In the genomic region with DNA sequence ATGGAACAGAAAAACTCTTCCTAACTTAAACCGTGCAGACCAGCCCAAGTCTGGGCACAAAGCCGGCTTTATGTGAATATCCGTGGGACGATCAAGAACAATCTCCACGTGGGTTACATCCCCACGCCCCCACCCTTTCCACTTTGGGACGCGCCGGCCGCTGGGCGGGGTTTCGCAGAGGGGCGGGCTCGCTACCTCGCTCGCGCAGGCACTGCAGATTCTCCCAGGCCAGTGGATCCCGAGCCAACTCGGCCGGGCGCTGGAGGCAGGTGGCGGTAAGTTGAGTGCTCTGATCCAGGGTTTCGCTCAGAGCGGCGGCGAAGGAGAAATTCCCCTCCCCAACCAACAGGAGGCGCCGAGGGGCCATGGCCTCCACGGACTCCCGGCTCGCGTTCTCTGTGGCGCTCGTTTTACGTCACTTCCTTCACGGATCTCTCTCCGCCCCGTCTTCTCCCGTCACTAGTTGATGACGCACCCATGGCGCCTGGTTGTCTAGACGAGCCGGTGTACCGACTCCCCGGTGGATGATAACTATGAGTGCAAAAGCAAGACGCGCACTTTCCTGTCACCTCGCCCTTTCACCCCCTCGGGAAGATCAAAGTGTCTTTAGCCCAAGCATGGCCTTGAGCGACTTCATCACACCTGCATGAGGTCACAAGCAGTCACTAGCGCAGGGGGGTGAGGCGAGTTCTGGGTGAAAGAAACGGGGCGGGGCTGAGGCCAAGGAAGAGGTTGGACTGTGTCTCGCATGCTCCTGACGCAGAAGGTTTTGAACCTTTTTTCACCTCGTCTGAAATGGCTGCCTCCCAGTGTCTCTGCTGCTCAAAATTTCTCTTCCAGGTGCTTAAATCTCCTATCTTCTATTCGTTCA, we compare ENCODE assay signal across 1 cellular context.
A peak's percentile ranks its signal among the peaks of the same experiment; 100 is the strongest.
TF ChIP-seq lines count a peak whose summit lies in the region.

A gene with protein sequence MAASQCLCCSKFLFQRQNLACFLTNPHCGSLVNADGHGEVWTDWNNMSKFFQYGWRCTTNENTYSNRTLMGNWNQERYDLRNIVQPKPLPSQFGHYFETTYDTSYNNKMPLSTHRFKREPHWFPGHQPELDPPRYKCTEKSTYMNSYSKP (plus strand): TSS at position 776 of the 871 bp plus-strand sequence. CDS start 20 bp downstream, at position 796.
A gene with protein sequence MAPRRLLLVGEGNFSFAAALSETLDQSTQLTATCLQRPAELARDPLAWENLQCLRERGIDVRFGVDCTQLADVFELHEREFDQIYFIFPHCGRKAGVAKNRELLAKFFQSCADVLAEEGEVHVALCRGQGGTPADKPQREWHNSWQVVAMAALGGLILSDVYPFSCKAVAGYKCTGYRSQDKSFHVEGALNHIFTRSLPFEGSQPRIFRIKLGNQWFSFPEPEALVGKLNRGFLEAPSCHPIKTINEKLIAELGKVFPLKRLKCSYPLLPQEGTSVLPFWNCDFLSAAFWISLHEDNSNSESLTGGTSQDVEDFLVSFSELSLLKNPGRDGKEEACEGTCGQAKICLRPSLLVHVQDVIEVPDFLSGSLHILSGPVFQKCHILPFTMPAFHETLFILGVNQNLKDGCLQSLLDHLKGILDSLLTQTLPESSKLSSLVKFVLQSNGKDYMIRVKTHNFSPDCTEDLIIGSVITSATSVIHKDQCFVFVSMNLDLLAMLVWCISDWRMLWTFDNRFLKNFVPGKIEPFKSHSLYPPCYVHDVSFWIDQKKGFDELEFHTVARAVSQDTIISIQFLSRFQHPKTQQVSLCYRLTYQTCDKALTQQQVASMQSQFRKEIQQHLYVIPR (minus strand): TSS at position 400 of the 871 bp plus-strand sequence. CDS start 33 bp downstream, at position 367.

TF ChIP-seq in K562, 482 proteins besides CTCF, POLR2A, EP300 and RAD21 (continued from another document and continues in another):
- TF ChIP-seq, protein P1, sequence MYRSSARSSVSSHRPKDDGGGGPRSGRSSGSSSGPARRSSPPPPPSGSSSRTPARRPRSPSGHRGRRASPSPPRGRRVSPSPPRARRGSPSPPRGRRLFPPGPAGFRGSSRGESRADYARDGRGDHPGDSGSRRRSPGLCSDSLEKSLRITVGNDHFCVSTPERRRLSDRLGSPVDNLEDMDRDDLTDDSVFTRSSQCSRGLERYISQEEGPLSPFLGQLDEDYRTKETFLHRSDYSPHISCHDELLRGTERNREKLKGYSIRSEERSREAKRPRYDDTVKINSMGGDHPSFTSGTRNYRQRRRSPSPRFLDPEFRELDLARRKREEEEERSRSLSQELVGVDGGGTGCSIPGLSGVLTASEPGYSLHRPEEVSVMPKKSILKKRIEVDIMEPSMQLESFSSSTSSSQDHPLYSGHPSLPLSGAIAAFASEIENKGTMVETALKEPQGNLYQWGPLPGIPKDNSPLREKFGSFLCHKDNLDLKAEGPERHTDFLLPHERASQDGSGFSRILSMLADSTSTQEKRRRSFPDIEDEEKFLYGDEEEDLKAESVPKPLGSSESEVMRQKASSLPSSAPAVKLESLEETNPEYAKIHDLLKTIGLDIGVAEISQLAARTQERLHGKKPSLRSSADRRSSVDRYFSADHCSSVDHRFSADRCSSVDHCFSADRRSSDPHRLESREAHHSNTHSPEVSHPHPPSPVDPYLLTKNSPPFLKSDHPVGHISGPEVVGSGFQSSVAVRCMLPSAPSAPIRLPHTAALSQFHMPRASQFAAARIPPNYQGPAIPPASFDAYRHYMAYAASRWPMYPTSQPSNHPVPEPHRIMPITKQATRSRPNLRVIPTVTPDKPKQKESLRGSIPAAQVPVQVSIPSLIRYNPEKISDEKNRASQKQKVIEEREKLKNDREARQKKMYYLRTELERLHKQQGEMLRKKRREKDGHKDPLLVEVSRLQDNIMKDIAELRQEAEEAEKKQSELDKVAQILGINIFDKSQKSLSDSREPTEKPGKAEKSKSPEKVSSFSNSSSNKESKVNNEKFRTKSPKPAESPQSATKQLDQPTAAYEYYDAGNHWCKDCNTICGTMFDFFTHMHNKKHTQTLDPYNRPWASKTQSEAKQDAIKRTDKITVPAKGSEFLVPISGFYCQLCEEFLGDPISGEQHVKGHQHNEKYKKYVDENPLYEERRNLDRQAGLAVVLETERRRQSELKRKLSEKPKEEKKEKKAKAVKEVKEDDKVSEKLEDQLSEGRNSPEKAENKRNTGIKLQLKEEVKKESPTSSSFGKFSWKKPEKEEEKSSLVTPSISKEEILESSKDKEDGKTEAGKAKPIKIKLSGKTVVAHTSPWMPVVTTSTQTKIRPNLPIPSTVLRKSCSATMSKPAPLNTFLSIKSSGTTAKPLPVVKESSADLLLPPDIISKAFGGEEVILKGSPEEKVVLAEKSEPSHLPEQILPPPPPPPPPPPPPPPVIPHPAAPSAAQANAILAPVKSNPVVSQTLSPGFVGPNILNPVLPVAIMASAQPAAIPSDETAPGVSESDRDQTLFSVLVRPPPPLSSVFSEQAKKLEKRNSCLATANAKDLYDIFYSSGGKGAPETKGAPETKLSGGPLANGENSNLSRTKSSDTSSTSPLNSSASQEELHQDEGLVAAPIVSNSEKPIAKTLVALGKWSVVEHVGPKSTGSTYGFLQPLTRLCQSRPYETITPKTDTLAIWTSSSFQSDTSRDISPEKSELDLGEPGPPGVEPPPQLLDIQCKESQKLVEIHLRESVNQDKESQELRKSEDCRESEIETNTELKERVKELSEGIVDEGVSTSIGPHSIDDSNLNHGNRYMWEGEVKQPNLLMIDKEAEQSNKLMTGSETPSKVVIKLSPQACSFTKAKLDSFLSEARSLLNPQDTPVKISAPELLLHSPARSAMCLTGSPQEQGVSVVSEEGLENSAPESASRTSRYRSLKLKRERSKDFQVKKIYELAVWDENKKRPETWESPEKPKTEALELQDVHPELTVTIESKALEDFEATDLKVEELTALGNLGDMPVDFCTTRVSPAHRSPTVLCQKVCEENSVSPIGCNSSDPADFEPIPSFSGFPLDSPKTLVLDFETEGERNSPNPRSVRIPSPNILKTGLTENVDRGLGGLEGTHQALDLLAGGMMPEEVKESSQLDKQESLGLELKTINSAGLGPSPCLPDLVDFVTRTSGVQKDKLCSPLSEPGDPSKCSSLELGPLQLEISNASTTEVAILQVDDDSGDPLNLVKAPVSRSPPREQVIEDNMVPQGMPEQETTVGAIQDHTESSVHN (IDR thresholded peaks at IDR 0.05; ENCODE audit: borderline replicate concordance in 1 of 2, low read depth in 1 of 2), result peak in 1 of 2 experiments; percentile 59; a peak in 1 of 4 replicates
- TF ChIP-seq HNRNPLL (IDR thresholded peaks at IDR 0.05; ENCODE audit: low read depth, low read length, poor library complexity, severe bottlenecking) (peak; percentile 40), ZSCAN32 (CRISPR knock-in tag; IDR thresholded peaks at IDR 0.05) (no peak), SP1 (CRISPR knock-in tag; IDR thresholded peaks at IDR 0.05) (peak; percentile 98), NBN (IDR thresholded peaks at IDR 0.05; ENCODE audit: low read depth) (peak; percentile 98), RBBP5 (IDR thresholded peaks at IDR 0.05; ENCODE audit: borderline replicate concordance, insufficient read depth, low read length, poor library complexity, severe bottlenecking) (peak; percentile 58), ATF7 (IDR thresholded peaks at IDR 0.05) (peak; percentile 96), GABPB2 (CRISPR knock-in tag; conservative IDR thresholded peaks at IDR 0.05) (no peak), ZEB2 (IDR thresholded peaks at IDR 0.05) (peak; percentile 98), MYC (IDR thresholded peaks at IDR 0.05; ENCODE audit: low read depth, low read length) (peak; percentile 71), MYC (CRISPR knock-in tag; IDR thresholded peaks at IDR 0.05; ENCODE audit: borderline replicate concordance, low read depth) (peak; percentile 18; the same call in 1 of the 2 replicates), CAMTA2 (CRISPR knock-in tag; conservative IDR thresholded peaks at IDR 0.05) (no peak), ZZZ3 (IDR thresholded peaks at IDR 0.05) (peak; percentile 51; the same call in 1 of the 2 replicates), ZC3H11A (IDR thresholded peaks at IDR 0.05; ENCODE audit: low read depth, low read length) (peak; percentile 65; the same call in 1 of the 2 replicates), EP400 (IDR thresholded peaks at IDR 0.05) (peak; percentile 98), PTTG1 (tag; IDR thresholded peaks at IDR 0.05; ENCODE audit: low read depth) (no peak), ZNF175 (CRISPR knock-in tag; IDR thresholded peaks at IDR 0.05; ENCODE audit: low read depth) (no peak), FOXP1 (CRISPR knock-in tag; IDR thresholded peaks at IDR 0.05) (peak; percentile 75), GTF2E2 (tag; IDR thresholded peaks at IDR 0.05) (peak; percentile 90), MECOM (CRISPR knock-in tag; IDR thresholded peaks at IDR 0.05) (no peak), GATAD2A (IDR thresholded peaks at IDR 0.05) (no peak; the same call in 1 of the 2 replicates), JUNB (CRISPR knock-in tag; conservative IDR thresholded peaks at IDR 0.05) (no peak), FOXA1 (IDR thresholded peaks at IDR 0.05; ENCODE audit: borderline replicate concordance) (no peak), SMARCE1 (IDR thresholded peaks at IDR 0.05) (no peak), FOSL1 (tag; conservative IDR thresholded peaks at IDR 0.05) (peak; percentile 81), RNF2 (IDR thresholded peaks at IDR 0.05) (peak; percentile 21; the same call in 1 of the 2 replicates), ELF1 (tag; IDR thresholded peaks at IDR 0.05) (peak; percentile 64; the same call in 1 of the 2 replicates), POLR2B (IDR thresholded peaks at IDR 0.05; ENCODE audit: low read depth, partially characterized antibody) (peak; percentile 80), NFXL1 (CRISPR knock-in tag; IDR thresholded peaks at IDR 0.05) (no peak)
- TF ChIP-seq, protein P2, sequence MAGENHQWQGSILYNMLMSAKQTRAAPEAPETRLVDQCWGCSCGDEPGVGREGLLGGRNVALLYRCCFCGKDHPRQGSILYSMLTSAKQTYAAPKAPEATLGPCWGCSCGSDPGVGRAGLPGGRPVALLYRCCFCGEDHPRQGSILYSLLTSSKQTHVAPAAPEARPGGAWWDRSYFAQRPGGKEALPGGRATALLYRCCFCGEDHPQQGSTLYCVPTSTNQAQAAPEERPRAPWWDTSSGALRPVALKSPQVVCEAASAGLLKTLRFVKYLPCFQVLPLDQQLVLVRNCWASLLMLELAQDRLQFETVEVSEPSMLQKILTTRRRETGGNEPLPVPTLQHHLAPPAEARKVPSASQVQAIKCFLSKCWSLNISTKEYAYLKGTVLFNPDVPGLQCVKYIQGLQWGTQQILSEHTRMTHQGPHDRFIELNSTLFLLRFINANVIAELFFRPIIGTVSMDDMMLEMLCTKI (IDR thresholded peaks at IDR 0.05; ENCODE audit: partially characterized antibody), result no peak
- TF ChIP-seq, protein P3, sequence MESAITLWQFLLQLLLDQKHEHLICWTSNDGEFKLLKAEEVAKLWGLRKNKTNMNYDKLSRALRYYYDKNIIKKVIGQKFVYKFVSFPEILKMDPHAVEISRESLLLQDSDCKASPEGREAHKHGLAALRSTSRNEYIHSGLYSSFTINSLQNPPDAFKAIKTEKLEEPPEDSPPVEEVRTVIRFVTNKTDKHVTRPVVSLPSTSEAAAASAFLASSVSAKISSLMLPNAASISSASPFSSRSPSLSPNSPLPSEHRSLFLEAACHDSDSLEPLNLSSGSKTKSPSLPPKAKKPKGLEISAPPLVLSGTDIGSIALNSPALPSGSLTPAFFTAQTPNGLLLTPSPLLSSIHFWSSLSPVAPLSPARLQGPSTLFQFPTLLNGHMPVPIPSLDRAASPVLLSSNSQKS (CRISPR knock-in tag; IDR thresholded peaks at IDR 0.05), result no peak
- TF ChIP-seq, protein P4, sequence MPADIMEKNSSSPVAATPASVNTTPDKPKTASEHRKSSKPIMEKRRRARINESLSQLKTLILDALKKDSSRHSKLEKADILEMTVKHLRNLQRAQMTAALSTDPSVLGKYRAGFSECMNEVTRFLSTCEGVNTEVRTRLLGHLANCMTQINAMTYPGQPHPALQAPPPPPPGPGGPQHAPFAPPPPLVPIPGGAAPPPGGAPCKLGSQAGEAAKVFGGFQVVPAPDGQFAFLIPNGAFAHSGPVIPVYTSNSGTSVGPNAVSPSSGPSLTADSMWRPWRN (IDR thresholded peaks at IDR 0.05; ENCODE audit: low read depth), result 0 out of 2 replicates have a peak, but pooled peaks have one; percentile 15
- TF ChIP-seq, protein P5, sequence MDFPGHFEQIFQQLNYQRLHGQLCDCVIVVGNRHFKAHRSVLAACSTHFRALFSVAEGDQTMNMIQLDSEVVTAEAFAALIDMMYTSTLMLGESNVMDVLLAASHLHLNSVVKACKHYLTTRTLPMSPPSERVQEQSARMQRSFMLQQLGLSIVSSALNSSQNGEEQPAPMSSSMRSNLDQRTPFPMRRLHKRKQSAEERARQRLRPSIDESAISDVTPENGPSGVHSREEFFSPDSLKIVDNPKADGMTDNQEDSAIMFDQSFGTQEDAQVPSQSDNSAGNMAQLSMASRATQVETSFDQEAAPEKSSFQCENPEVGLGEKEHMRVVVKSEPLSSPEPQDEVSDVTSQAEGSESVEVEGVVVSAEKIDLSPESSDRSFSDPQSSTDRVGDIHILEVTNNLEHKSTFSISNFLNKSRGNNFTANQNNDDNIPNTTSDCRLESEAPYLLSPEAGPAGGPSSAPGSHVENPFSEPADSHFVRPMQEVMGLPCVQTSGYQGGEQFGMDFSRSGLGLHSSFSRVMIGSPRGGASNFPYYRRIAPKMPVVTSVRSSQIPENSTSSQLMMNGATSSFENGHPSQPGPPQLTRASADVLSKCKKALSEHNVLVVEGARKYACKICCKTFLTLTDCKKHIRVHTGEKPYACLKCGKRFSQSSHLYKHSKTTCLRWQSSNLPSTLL (IDR thresholded peaks at IDR 0.05), result no peak
- TF ChIP-seq, protein P6, sequence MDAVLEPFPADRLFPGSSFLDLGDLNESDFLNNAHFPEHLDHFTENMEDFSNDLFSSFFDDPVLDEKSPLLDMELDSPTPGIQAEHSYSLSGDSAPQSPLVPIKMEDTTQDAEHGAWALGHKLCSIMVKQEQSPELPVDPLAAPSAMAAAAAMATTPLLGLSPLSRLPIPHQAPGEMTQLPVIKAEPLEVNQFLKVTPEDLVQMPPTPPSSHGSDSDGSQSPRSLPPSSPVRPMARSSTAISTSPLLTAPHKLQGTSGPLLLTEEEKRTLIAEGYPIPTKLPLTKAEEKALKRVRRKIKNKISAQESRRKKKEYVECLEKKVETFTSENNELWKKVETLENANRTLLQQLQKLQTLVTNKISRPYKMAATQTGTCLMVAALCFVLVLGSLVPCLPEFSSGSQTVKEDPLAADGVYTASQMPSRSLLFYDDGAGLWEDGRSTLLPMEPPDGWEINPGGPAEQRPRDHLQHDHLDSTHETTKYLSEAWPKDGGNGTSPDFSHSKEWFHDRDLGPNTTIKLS (IDR thresholded peaks at IDR 0.05; ENCODE audit: borderline replicate concordance, low read depth), result peak; percentile 70; the same call in 1 of the 2 replicates
- TF ChIP-seq, protein P7, sequence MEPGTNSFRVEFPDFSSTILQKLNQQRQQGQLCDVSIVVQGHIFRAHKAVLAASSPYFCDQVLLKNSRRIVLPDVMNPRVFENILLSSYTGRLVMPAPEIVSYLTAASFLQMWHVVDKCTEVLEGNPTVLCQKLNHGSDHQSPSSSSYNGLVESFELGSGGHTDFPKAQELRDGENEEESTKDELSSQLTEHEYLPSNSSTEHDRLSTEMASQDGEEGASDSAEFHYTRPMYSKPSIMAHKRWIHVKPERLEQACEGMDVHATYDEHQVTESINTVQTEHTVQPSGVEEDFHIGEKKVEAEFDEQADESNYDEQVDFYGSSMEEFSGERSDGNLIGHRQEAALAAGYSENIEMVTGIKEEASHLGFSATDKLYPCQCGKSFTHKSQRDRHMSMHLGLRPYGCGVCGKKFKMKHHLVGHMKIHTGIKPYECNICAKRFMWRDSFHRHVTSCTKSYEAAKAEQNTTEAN (CRISPR knock-in tag; IDR thresholded peaks at IDR 0.05), result peak; percentile 73; the same call in 1 of the 2 replicates
- TF ChIP-seq, protein P8, sequence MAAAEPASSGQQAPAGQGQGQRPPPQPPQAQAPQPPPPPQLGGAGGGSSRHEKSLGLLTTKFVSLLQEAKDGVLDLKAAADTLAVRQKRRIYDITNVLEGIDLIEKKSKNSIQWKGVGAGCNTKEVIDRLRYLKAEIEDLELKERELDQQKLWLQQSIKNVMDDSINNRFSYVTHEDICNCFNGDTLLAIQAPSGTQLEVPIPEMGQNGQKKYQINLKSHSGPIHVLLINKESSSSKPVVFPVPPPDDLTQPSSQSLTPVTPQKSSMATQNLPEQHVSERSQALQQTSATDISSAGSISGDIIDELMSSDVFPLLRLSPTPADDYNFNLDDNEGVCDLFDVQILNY (CRISPR knock-in tag; IDR thresholded peaks at IDR 0.05), result no peak
